In genomic region chr11:114263510-114264170, GRCh38 we compare ENCODE assay signal across 3 cellular contexts.
TF ChIP-seq lines count a peak whose summit lies in the region.

No MANE protein-coding gene starts in this region.

TF ChIP-seq in liver, 16 proteins besides CTCF, POLR2A, EP300 and RAD21:
- no peak for TF ChIP-seq GABPA (IDR thresholded peaks at IDR 0.05 in 1 of 2, conservative IDR thresholded peaks at IDR 0.05 in 1 of 2)
- TF ChIP-seq SP1 (IDR thresholded peaks at IDR 0.05), result no peak
- peak in 1 of 2 donors; percentile 3 for TF ChIP-seq HNF4A (conservative IDR thresholded peaks at IDR 0.05)

TF ChIP-seq in HepG2, 621 proteins besides CTCF, POLR2A, EP300 and RAD21:
- TF ChIP-seq ZNF337 (CRISPR knock-in tag; IDR thresholded peaks at IDR 0.05; ENCODE audit: borderline replicate concordance, low read depth) (no peak), ARNT (IDR thresholded peaks at IDR 0.05) (no peak), KDM2A (CRISPR knock-in tag; IDR thresholded peaks at IDR 0.05; ENCODE audit: borderline replicate concordance, low read depth) (no peak), JUND (CRISPR knock-in tag; IDR thresholded peaks at IDR 0.05) (no peak), SOX13 (IDR thresholded peaks at IDR 0.05) (no peak), SOX13 (CRISPR knock-in tag; conservative IDR thresholded peaks at IDR 0.05 in 1 of 2, IDR thresholded peaks at IDR 0.05 in 1 of 2) (no peak), MLXIP (CRISPR knock-in tag; IDR thresholded peaks at IDR 0.05; ENCODE audit: borderline replicate concordance) (no peak), ATM (IDR thresholded peaks at IDR 0.05; ENCODE audit: borderline replicate concordance) (no peak), GPN1 (CRISPR knock-in tag; IDR thresholded peaks at IDR 0.05; ENCODE audit: borderline replicate concordance) (no peak), ZNF589 (CRISPR knock-in tag; conservative IDR thresholded peaks at IDR 0.05) (no peak), PLSCR1 (CRISPR knock-in tag; IDR thresholded peaks at IDR 0.05; ENCODE audit: borderline replicate concordance) (no peak), HOMEZ (CRISPR knock-in tag; IDR thresholded peaks at IDR 0.05; ENCODE audit: low read depth) (no peak), ZNF34 (CRISPR knock-in tag; IDR thresholded peaks at IDR 0.05; ENCODE audit: borderline replicate concordance) (no peak), XBP1 (CRISPR knock-in tag; IDR thresholded peaks at IDR 0.05) (no peak), GMEB2 (CRISPR knock-in tag; IDR thresholded peaks at IDR 0.05; ENCODE audit: low read depth) (no peak)
- TF ChIP-seq, protein P1, sequence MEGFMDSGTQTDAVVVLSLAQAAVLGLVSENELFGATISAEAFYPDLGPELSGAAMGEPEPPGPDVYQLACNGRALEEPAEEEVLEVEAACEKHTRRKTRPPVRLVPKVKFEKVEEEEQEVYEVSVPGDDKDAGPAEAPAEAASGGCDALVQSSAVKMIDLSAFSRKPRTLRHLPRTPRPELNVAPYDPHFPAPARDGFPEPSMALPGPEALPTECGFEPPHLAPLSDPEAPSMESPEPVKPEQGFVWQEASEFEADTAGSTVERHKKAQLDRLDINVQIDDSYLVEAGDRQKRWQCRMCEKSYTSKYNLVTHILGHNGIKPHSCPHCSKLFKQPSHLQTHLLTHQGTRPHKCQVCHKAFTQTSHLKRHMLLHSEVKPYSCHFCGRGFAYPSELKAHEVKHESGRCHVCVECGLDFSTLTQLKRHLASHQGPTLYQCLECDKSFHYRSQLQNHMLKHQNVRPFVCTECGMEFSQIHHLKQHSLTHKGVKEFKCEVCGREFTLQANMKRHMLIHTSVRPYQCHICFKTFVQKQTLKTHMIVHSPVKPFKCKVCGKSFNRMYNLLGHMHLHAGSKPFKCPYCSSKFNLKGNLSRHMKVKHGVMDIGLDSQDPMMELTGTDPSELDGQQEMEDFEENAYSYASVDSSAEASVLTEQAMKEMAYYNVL (CRISPR knock-in tag; IDR thresholded peaks at IDR 0.05; ENCODE audit: borderline replicate concordance), result no peak
- TF ChIP-seq, protein P2, sequence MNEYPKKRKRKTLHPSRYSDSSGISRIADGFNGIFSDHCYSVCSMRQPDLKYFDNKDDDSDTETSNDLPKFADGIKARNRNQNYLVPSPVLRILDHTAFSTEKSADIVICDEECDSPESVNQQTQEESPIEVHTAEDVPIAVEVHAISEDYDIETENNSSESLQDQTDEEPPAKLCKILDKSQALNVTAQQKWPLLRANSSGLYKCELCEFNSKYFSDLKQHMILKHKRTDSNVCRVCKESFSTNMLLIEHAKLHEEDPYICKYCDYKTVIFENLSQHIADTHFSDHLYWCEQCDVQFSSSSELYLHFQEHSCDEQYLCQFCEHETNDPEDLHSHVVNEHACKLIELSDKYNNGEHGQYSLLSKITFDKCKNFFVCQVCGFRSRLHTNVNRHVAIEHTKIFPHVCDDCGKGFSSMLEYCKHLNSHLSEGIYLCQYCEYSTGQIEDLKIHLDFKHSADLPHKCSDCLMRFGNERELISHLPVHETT (CRISPR knock-in tag; conservative IDR thresholded peaks at IDR 0.05), result no peak

TF ChIP-seq in K562, 482 proteins besides CTCF, POLR2A, EP300 and RAD21:
- TF ChIP-seq ZBTB33 (CRISPR knock-in tag; IDR thresholded peaks at IDR 0.05) (no peak), MYC (IDR thresholded peaks at IDR 0.05; ENCODE audit: low read depth, low read length) (no peak), MYC (CRISPR knock-in tag; IDR thresholded peaks at IDR 0.05; ENCODE audit: borderline replicate concordance, low read depth) (no peak), RBFOX2 (IDR thresholded peaks at IDR 0.05; ENCODE audit: low read depth, low read length) (no peak), SPI1 (IDR thresholded peaks at IDR 0.05; ENCODE audit: borderline replicate concordance, low read depth, low read length) (peak; percentile 20; the same call in 1 of the 2 replicates), DMBX1 (CRISPR knock-in tag; IDR thresholded peaks at IDR 0.05; ENCODE audit: borderline replicate concordance) (peak; percentile 48; the same call in 1 of the 2 replicates), MEIS2 (IDR thresholded peaks at IDR 0.05; ENCODE audit: partially characterized antibody) (peak; percentile 35), TAF15 (IDR thresholded peaks at IDR 0.05; ENCODE audit: low read depth, low read length) (no peak), ETV1 (tag; conservative IDR thresholded peaks at IDR 0.05; ENCODE audit: low read depth) (peak; percentile 50; the same call in 1 of the 2 replicates)
- TF ChIP-seq, protein P3, sequence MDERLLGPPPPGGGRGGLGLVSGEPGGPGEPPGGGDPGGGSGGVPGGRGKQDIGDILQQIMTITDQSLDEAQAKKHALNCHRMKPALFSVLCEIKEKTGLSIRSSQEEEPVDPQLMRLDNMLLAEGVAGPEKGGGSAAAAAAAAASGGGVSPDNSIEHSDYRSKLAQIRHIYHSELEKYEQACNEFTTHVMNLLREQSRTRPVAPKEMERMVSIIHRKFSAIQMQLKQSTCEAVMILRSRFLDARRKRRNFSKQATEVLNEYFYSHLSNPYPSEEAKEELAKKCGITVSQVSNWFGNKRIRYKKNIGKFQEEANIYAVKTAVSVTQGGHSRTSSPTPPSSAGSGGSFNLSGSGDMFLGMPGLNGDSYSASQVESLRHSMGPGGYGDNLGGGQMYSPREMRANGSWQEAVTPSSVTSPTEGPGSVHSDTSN (CRISPR knock-in tag; IDR thresholded peaks at IDR 0.05; ENCODE audit: low read depth), result no peak
- TF ChIP-seq, protein P3 (tag; conservative IDR thresholded peaks at IDR 0.05; ENCODE audit: low read depth), result peak; percentile 18; the same call in 1 of the 2 replicates
- TF ChIP-seq, protein P4, sequence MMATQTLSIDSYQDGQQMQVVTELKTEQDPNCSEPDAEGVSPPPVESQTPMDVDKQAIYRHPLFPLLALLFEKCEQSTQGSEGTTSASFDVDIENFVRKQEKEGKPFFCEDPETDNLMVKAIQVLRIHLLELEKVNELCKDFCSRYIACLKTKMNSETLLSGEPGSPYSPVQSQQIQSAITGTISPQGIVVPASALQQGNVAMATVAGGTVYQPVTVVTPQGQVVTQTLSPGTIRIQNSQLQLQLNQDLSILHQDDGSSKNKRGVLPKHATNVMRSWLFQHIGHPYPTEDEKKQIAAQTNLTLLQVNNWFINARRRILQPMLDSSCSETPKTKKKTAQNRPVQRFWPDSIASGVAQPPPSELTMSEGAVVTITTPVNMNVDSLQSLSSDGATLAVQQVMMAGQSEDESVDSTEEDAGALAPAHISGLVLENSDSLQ (IDR thresholded peaks at IDR 0.05), result peak; percentile 36; the same call in 1 of the 2 replicates
